ENCODE assay signal across 1 cellular context in the genomic region with DNA sequence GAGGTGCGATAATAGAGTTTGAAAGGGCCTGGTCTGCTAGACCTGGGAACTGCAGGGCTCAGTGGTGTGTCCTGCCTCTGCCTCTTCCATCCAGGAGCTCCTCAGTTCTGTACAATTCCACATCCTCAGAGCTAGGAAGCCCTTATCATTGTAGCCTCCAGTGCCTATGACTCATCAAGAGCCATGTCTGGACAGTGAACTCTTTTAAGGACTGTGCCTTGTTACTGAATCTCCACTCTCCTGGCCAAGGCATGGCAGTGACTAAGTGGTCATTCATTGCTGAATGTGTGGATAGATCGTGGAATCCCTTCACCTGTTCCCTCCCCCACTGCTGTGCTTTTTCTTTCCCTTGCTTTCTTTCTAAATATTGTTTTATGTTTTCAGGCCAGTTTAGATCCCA.
TF ChIP-seq lines count a peak whose summit lies in the region.

No MANE protein-coding gene starts in this region.

TF ChIP-seq in K562, 482 proteins besides CTCF, POLR2A, EP300 and RAD21 (continued from another document and continues in another):
- TF ChIP-seq, protein P1, sequence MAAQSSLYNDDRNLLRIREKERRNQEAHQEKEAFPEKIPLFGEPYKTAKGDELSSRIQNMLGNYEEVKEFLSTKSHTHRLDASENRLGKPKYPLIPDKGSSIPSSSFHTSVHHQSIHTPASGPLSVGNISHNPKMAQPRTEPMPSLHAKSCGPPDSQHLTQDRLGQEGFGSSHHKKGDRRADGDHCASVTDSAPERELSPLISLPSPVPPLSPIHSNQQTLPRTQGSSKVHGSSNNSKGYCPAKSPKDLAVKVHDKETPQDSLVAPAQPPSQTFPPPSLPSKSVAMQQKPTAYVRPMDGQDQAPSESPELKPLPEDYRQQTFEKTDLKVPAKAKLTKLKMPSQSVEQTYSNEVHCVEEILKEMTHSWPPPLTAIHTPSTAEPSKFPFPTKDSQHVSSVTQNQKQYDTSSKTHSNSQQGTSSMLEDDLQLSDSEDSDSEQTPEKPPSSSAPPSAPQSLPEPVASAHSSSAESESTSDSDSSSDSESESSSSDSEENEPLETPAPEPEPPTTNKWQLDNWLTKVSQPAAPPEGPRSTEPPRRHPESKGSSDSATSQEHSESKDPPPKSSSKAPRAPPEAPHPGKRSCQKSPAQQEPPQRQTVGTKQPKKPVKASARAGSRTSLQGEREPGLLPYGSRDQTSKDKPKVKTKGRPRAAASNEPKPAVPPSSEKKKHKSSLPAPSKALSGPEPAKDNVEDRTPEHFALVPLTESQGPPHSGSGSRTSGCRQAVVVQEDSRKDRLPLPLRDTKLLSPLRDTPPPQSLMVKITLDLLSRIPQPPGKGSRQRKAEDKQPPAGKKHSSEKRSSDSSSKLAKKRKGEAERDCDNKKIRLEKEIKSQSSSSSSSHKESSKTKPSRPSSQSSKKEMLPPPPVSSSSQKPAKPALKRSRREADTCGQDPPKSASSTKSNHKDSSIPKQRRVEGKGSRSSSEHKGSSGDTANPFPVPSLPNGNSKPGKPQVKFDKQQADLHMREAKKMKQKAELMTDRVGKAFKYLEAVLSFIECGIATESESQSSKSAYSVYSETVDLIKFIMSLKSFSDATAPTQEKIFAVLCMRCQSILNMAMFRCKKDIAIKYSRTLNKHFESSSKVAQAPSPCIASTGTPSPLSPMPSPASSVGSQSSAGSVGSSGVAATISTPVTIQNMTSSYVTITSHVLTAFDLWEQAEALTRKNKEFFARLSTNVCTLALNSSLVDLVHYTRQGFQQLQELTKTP (IDR thresholded peaks at IDR 0.05; ENCODE audit: low read depth in 1 of 2, partially characterized antibody in 2 of 2), result no peak
- TF ChIP-seq ZNF23 (CRISPR knock-in tag; IDR thresholded peaks at IDR 0.05), result no peak
- no peak for TF ChIP-seq PCBP2 (IDR thresholded peaks at IDR 0.05; ENCODE audit: low read depth, low read length, poor library complexity, severe bottlenecking)
- no peak for TF ChIP-seq SRF (CRISPR knock-in tag; IDR thresholded peaks at IDR 0.05)
- TF ChIP-seq ZNF354B (CRISPR knock-in tag; IDR thresholded peaks at IDR 0.05), result no peak
- no peak for TF ChIP-seq SUPT5H (IDR thresholded peaks at IDR 0.05)
- no peak for TF ChIP-seq COPS2 (conservative IDR thresholded peaks at IDR 0.05)
- TF ChIP-seq SREBF2 (CRISPR knock-in tag; IDR thresholded peaks at IDR 0.05), result no peak
- peak; percentile 23; the same call in 1 of the 2 replicates for TF ChIP-seq NCOR1 (IDR thresholded peaks at IDR 0.05)
- TF ChIP-seq, protein P2, sequence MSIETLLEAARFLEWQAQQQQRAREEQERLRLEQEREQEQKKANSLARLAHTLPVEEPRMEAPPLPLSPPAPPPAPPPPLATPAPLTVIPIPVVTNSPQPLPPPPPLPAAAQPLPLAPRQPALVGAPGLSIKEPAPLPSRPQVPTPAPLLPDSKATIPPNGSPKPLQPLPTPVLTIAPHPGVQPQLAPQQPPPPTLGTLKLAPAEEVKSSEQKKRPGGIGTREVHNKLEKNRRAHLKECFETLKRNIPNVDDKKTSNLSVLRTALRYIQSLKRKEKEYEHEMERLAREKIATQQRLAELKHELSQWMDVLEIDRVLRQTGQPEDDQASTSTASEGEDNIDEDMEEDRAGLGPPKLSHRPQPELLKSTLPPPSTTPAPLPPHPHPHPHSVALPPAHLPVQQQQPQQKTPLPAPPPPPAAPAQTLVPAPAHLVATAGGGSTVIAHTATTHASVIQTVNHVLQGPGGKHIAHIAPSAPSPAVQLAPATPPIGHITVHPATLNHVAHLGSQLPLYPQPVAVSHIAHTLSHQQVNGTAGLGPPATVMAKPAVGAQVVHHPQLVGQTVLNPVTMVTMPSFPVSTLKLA (conservative IDR thresholded peaks at IDR 0.05), result no peak
- no peak for TF ChIP-seq ZNF507 (tag; conservative IDR thresholded peaks at IDR 0.05)
- no peak for TF ChIP-seq TCFL5 (CRISPR knock-in tag; conservative IDR thresholded peaks at IDR 0.05)
- no peak for TF ChIP-seq CBX8 (IDR thresholded peaks at IDR 0.05; ENCODE audit: borderline replicate concordance, extremely low read depth, low read depth, low read length, poor library complexity, severe bottlenecking)
- no peak for TF ChIP-seq EWSR1 (IDR thresholded peaks at IDR 0.05; ENCODE audit: borderline replicate concordance, low read depth, partially characterized antibody)
- TF ChIP-seq ELF4 (CRISPR knock-in tag; IDR thresholded peaks at IDR 0.05), result no peak
- no peak for TF ChIP-seq ZNF79 (CRISPR knock-in tag; IDR thresholded peaks at IDR 0.05; ENCODE audit: low read depth)
- no peak for TF ChIP-seq MYBL2 (IDR thresholded peaks at IDR 0.05; ENCODE audit: low read depth)
- TF ChIP-seq MYBL2 (CRISPR knock-in tag; IDR thresholded peaks at IDR 0.05; ENCODE audit: borderline replicate concordance), result no peak
- peak; percentile 51 for TF ChIP-seq FOS (IDR thresholded peaks at IDR 0.05; ENCODE audit: extremely low read depth, insufficient read length)
- no peak for TF ChIP-seq SREBF1 (IDR thresholded peaks at IDR 0.05; ENCODE audit: borderline replicate concordance, low read depth, low read length)
- TF ChIP-seq CCNT2 (IDR thresholded peaks at IDR 0.05; ENCODE audit: borderline replicate concordance, extremely low read depth, insufficient read length, low read depth, low read length), result no peak
- TF ChIP-seq, protein P3, sequence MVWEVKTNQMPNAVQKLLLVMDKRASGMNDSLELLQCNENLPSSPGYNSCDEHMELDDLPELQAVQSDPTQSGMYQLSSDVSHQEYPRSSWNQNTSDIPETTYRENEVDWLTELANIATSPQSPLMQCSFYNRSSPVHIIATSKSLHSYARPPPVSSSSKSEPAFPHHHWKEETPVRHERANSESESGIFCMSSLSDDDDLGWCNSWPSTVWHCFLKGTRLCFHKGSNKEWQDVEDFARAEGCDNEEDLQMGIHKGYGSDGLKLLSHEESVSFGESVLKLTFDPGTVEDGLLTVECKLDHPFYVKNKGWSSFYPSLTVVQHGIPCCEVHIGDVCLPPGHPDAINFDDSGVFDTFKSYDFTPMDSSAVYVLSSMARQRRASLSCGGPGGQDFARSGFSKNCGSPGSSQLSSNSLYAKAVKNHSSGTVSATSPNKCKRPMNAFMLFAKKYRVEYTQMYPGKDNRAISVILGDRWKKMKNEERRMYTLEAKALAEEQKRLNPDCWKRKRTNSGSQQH (CRISPR knock-in tag; IDR thresholded peaks at IDR 0.05), result no peak
- TF ChIP-seq, protein P4, sequence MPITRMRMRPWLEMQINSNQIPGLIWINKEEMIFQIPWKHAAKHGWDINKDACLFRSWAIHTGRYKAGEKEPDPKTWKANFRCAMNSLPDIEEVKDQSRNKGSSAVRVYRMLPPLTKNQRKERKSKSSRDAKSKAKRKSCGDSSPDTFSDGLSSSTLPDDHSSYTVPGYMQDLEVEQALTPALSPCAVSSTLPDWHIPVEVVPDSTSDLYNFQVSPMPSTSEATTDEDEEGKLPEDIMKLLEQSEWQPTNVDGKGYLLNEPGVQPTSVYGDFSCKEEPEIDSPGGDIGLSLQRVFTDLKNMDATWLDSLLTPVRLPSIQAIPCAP (CRISPR knock-in tag; IDR thresholded peaks at IDR 0.05; ENCODE audit: borderline replicate concordance), result no peak
- TF ChIP-seq EZH2 (IDR thresholded peaks at IDR 0.05; ENCODE audit: borderline replicate concordance, low read depth, low read length), result no peak
- TF ChIP-seq HNRNPUL1 (IDR thresholded peaks at IDR 0.05; ENCODE audit: low read length), result no peak
- TF ChIP-seq SIN3B (IDR thresholded peaks at IDR 0.05; ENCODE audit: low read depth), result no peak
- TF ChIP-seq, protein P5, sequence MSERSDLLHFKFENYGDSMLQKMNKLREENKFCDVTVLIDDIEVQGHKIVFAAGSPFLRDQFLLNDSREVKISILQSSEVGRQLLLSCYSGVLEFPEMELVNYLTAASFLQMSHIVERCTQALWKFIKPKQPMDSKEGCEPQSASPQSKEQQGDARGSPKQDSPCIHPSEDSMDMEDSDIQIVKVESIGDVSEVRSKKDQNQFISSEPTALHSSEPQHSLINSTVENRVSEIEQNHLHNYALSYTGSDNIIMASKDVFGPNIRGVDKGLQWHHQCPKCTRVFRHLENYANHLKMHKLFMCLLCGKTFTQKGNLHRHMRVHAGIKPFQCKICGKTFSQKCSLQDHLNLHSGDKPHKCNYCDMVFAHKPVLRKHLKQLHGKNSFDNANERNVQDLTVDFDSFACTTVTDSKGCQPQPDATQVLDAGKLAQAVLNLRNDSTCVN (CRISPR knock-in tag; IDR thresholded peaks at IDR 0.05), result no peak
- peak; percentile 84 for TF ChIP-seq JUN (IDR thresholded peaks at IDR 0.05; ENCODE audit: borderline replicate concordance, low read depth, low read length)
- TF ChIP-seq JUN (CRISPR knock-in tag; IDR thresholded peaks at IDR 0.05; ENCODE audit: borderline replicate concordance), result peak; percentile 27; the same call in 1 of the 2 replicates
- TF ChIP-seq, protein P6, sequence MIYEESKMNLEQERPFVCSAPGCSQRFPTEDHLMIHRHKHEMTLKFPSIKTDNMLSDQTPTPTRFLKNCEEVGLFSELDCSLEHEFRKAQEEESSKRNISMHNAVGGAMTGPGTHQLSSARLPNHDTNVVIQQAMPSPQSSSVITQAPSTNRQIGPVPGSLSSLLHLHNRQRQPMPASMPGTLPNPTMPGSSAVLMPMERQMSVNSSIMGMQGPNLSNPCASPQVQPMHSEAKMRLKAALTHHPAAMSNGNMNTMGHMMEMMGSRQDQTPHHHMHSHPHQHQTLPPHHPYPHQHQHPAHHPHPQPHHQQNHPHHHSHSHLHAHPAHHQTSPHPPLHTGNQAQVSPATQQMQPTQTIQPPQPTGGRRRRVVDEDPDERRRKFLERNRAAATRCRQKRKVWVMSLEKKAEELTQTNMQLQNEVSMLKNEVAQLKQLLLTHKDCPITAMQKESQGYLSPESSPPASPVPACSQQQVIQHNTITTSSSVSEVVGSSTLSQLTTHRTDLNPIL (CRISPR knock-in tag; IDR thresholded peaks at IDR 0.05), result no peak
- TF ChIP-seq CBFA2T2 (conservative IDR thresholded peaks at IDR 0.05), result peak; percentile 46
- TF ChIP-seq ZFP36 (IDR thresholded peaks at IDR 0.05; ENCODE audit: low read depth, low read length, partially characterized antibody), result peak; percentile 19
- TF ChIP-seq, protein P7, sequence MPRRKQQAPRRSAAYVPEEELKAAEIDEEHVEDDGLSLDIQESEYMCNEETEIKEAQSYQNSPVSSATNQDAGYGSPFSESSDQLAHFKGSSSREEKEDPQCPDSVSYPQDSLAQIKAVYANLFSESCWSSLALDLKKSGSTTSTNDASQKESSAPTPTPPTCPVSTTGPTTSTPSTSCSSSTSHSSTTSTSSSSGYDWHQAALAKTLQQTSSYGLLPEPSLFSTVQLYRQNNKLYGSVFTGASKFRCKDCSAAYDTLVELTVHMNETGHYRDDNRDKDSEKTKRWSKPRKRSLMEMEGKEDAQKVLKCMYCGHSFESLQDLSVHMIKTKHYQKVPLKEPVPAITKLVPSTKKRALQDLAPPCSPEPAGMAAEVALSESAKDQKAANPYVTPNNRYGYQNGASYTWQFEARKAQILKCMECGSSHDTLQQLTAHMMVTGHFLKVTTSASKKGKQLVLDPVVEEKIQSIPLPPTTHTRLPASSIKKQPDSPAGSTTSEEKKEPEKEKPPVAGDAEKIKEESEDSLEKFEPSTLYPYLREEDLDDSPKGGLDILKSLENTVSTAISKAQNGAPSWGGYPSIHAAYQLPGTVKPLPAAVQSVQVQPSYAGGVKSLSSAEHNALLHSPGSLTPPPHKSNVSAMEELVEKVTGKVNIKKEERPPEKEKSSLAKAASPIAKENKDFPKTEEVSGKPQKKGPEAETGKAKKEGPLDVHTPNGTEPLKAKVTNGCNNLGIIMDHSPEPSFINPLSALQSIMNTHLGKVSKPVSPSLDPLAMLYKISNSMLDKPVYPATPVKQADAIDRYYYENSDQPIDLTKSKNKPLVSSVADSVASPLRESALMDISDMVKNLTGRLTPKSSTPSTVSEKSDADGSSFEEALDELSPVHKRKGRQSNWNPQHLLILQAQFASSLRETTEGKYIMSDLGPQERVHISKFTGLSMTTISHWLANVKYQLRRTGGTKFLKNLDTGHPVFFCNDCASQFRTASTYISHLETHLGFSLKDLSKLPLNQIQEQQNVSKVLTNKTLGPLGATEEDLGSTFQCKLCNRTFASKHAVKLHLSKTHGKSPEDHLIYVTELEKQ (CRISPR knock-in tag; IDR thresholded peaks at IDR 0.05), result no peak
- TF ChIP-seq NR1H2 (CRISPR knock-in tag; IDR thresholded peaks at IDR 0.05), result no peak
- TF ChIP-seq, protein P8, sequence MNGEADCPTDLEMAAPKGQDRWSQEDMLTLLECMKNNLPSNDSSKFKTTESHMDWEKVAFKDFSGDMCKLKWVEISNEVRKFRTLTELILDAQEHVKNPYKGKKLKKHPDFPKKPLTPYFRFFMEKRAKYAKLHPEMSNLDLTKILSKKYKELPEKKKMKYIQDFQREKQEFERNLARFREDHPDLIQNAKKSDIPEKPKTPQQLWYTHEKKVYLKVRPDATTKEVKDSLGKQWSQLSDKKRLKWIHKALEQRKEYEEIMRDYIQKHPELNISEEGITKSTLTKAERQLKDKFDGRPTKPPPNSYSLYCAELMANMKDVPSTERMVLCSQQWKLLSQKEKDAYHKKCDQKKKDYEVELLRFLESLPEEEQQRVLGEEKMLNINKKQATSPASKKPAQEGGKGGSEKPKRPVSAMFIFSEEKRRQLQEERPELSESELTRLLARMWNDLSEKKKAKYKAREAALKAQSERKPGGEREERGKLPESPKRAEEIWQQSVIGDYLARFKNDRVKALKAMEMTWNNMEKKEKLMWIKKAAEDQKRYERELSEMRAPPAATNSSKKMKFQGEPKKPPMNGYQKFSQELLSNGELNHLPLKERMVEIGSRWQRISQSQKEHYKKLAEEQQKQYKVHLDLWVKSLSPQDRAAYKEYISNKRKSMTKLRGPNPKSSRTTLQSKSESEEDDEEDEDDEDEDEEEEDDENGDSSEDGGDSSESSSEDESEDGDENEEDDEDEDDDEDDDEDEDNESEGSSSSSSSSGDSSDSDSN (IDR thresholded peaks at IDR 0.05; ENCODE audit: borderline replicate concordance in 1 of 2, low read depth in 2 of 2, low read length in 2 of 2), result no peak
- TF ChIP-seq CXXC5 (CRISPR knock-in tag; IDR thresholded peaks at IDR 0.05), result no peak
- TF ChIP-seq, protein P9, sequence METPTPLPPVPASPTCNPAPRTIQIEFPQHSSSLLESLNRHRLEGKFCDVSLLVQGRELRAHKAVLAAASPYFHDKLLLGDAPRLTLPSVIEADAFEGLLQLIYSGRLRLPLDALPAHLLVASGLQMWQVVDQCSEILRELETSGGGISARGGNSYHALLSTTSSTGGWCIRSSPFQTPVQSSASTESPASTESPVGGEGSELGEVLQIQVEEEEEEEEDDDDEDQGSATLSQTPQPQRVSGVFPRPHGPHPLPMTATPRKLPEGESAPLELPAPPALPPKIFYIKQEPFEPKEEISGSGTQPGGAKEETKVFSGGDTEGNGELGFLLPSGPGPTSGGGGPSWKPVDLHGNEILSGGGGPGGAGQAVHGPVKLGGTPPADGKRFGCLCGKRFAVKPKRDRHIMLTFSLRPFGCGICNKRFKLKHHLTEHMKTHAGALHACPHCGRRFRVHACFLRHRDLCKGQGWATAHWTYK (CRISPR knock-in tag; IDR thresholded peaks at IDR 0.05), result no peak
- TF ChIP-seq FOXM1 (IDR thresholded peaks at IDR 0.05; ENCODE audit: low read depth), result no peak
- no peak for TF ChIP-seq FOXM1 (CRISPR knock-in tag; IDR thresholded peaks at IDR 0.05; ENCODE audit: low read depth)
- TF ChIP-seq NFE2L1 (tag; IDR thresholded peaks at IDR 0.05; ENCODE audit: borderline replicate concordance, low read depth), result no peak
